ENCODE assay signal across 1 cellular context in genomic region chr6:7401103-7401502, GRCh38.
TF ChIP-seq lines count a peak whose summit lies in the region.

No MANE protein-coding gene starts in this region.

TF ChIP-seq in IMR-90, 13 proteins besides CTCF, POLR2A, EP300 and RAD21 (continued from another document):
- TF ChIP-seq MXI1 (IDR thresholded peaks at IDR 0.05; ENCODE audit: borderline replicate concordance, low read depth, low read length) (no peak), NFE2L2 (IDR thresholded peaks at IDR 0.05; ENCODE audit: low read depth, low read length) (no peak), MAFK (IDR thresholded peaks at IDR 0.05; ENCODE audit: low read depth, low read length) (no peak), CEBPB (IDR thresholded peaks at IDR 0.05; ENCODE audit: low read depth, low read length) (no peak), FOS (IDR thresholded peaks at IDR 0.05; ENCODE audit: low read depth, low read length) (no peak), MAZ (IDR thresholded peaks at IDR 0.05; ENCODE audit: borderline replicate concordance, low read depth, low read length) (no peak), RFX5 (IDR thresholded peaks at IDR 0.05; ENCODE audit: low read depth, low read length) (no peak), SMC3 (IDR thresholded peaks at IDR 0.05; ENCODE audit: low read depth, low read length) (no peak)
